In genomic region chr4:54228064-54228527, GRCh38 we compare ENCODE assay signal across 9 cellular contexts. TPM values are rescaled to one million over a fixed set of nuclear protein-coding genes. Genes with fewer than 3 reads are reported as not detected.
DNase-seq lines count a peak whose midpoint lies in the region; ATAC-seq and TF ChIP-seq lines count a peak whose summit lies in the region.
"Had no signal": no experiment of that assay in that cellular context is flagged by ENCODE, and none has a peak within 500 bp of the region (broad histone marks: within the 10 kb centered on the region; RNA-seq: fewer than 3 reads in every experiment).

No MANE protein-coding gene starts in this region.

- no peaks in the 10 kb centered on the region for H3K36me3 ChIP-seq in ES-I3 (ENCODE audit: insufficient read depth, low read length)
- no peaks in the 10 kb centered on the region for H3K36me3 ChIP-seq in right lobe of liver

- peaks cover 55% of the 10 kb centered on the region for H3K4me1 Mint-ChIP-seq in stimulated activated memory B cell treated with anti-CD40 and anti-IgM and Interleukin-4, amounts not matched to agents 10 μg/mL and 1 μg/mL and 100 μg/mL, for 72 hours

- H3K36me3 Mint-ChIP-seq in stimulated activated memory B cell treated with anti-CD40 and anti-IgM and Interleukin-4, amounts not matched to agents 10 μg/mL and 1 μg/mL and 100 μg/mL, for 72 hours, result no peaks in the 10 kb centered on the region

- H3K27ac Mint-ChIP-seq in stimulated activated memory B cell treated with anti-CD40 and anti-IgM and Interleukin-4, amounts not matched to agents 10 μg/mL and 1 μg/mL and 100 μg/mL, for 72 hours, result no peak overlapping the region

- peaks cover 0 to 33% of the 10 kb centered on the region in 2 donors for H3K27me3 ChIP-seq in right lobe of liver

- 0% methylated on average over 4 of the region's 29 CpGs for WGBS in right lobe of liver (ENCODE audit: insufficient coverage, low coverage, low lambda C conversion rate, missing lambda C conversion rate)

- TF ChIP-seq CTCF in right lobe of liver (IDR thresholded peaks at IDR 0.05), result peak; percentile 62 to 80 (median 74)

- H3K4me3 ChIP-seq in right lobe of liver, result peak overlapping the region; percentile 3 to 43 (median 6)

- ATAC-seq in HG02610 (IDR thresholded peaks at IDR 0.05; ENCODE audit: unreplicated experiment) (peak; percentile 43), right lobe of liver (peak; percentile 68 to 74 (median 73)), GM21786 (IDR thresholded peaks at IDR 0.05; ENCODE audit: unreplicated experiment) (no peak)
- ATAC-seq in stimulated activated memory B cell treated with anti-CD40 and anti-IgM and Interleukin-4, amounts not matched to agents 10 μg/mL and 1 μg/mL and 100 μg/mL, for 72 hours, result no peak

- intact Hi-C loops in right lobe of liver (cut with DNase I), result loop anchor here (10.0 kb wide), 2 partner anchors 323 to 413 kb away; no protein-coding TSS in a partner anchor

- peak overlapping the region; percentile 18 for H3K4me3 Mint-ChIP-seq in stimulated activated memory B cell treated with anti-CD40 and anti-IgM and Interleukin-4, amounts not matched to agents 10 μg/mL and 1 μg/mL and 100 μg/mL, for 72 hours
- H3K4me3 Mint-ChIP-seq: activated T-cell treated with anti-CD3 and anti-CD28 coated beads, Interleukin-2, amount 50 U/mL, for 4 hours had no signal

- H3K9me3 Mint-ChIP-seq in stimulated activated memory B cell treated with anti-CD40 and anti-IgM and Interleukin-4, amounts not matched to agents 10 μg/mL and 1 μg/mL and 100 μg/mL, for 72 hours, result no peaks in the 10 kb centered on the region
- H3K9me3 Mint-ChIP-seq: activated T-cell treated with anti-CD3 and anti-CD28 coated beads, Interleukin-2, amount 50 U/mL, for 4 hours had no signal

- no peak overlapping the region for H3K27ac ChIP-seq in right lobe of liver

- DNase-seq in SK-N-DZ (ENCODE audit: low spot score) (peak; percentile 78), dedifferentiated amniotic fluid mesenchymal stem cell (ENCODE audit: extremely low spot score) (peak; percentile 76), right lobe of liver (peak; percentile 74 to 78 (median 77))
- no peak for DNase-seq in activated CD4-positive, alpha-beta T cell treated with anti-CD3 and anti-CD28 coated beads, Interleukin-2, amount 50 U/mL, for 1 hour
- DNase-seq: activated T-cell treated with anti-CD3 and anti-CD28 coated beads, Interleukin-2, amount 50 U/mL, for 4 hours had no signal

- H3K9ac ChIP-seq in ES-I3 (ENCODE audit: low read depth, low read length), result peak overlapping the region; percentile 50; the same call in 1 of the 2 replicates

- H3K4me1 ChIP-seq in ES-I3 (ENCODE audit: insufficient read depth, low read length), result peaks cover 5% of the 10 kb centered on the region; the same call in 1 of the 2 replicates
- H3K4me1 ChIP-seq in right lobe of liver, result peaks cover 0 to 51% (median 16%) of the 10 kb centered on the region in 4 donors

- H3K27me3 Mint-ChIP-seq in stimulated activated memory B cell treated with anti-CD40 and anti-IgM and Interleukin-4, amounts not matched to agents 10 μg/mL and 1 μg/mL and 100 μg/mL, for 72 hours, result peaks cover 95% of the 10 kb centered on the region

- H3K9me3 ChIP-seq in ES-I3 (ENCODE audit: control insufficient read depth, insufficient read depth, low read length) (no peaks in the 10 kb centered on the region), right lobe of liver (no peaks in the 10 kb centered on the region)

- TF ChIP-seq POLR2A in right lobe of liver (IDR thresholded peaks at IDR 0.05), result no peak

RNA-seq across cellular contexts. Expression of gene PDGFRA, which starts 1.0 kb away (rescaled TPM):
- polyA plus RNA-seq in SK-N-DZ (2014; cell fraction: cytosol; rRNA removed), result 9.1 and 11.6 TPM in 2 replicates
- 13.5 and 17.6 TPM in 2 replicates for polyA plus RNA-seq in SK-N-DZ (2014; cell fraction: nucleus; rRNA removed)
- total RNA-seq in right lobe of liver, result 10 to 100 TPM in 5 of 6 experiments, 1 to 10 TPM in 1; 7.0 to 32.6 (median 13.6) TPM

Comparison
In these comparisons a context has a peak if more than half of its experiments do, and no peak if none do; other contexts are left out.
1. ATAC-seq: peak in HG02610 (single experiment) and right lobe of liver (4 of 4); none in stimulated activated memory B cell treated with anti-CD40 and anti-IgM and Interleukin-4, amounts not matched to agents 10 μg/mL and 1 μg/mL and 100 μg/mL, for 72 hours (single experiment) and GM21786 (single experiment).